34 cellular contexts compared by ENCODE assay signal in genomic region chr1:237050185-237050584, GRCh38. TPM values are rescaled to one million over a fixed set of nuclear protein-coding genes. Genes with fewer than 3 reads are reported as not detected.
"Had no signal": no experiment of that assay in that cellular context is flagged by ENCODE, and none has a peak within 500 bp of the region (broad histone marks: within the 10 kb centered on the region; RNA-seq: fewer than 3 reads in every experiment).

No MANE protein-coding gene starts in this region.

- H3K4me1 ChIP-seq: adrenal gland, body of pancreas, colonic mucosa, left lung, spleen, tibial nerve, uterus had no signal

- H3K36me3 Mint-ChIP-seq: activated naive CD8-positive, alpha-beta T cell treated with anti-CD3 and anti-CD28 coated beads for 36 hours; mesothelial cell of epicardium; naive B cell had no signal

- H3K9me3 ChIP-seq: adrenal gland, body of pancreas, colonic mucosa, gastroesophageal sphincter, left lung, ovary, spleen, tibial nerve had no signal

- H3K27ac ChIP-seq: adrenal gland, body of pancreas, colonic mucosa, gastroesophageal sphincter, left lung, ovary, spleen, tibial nerve, uterus, VCaP had no signal

- DNase-seq: activated CD4-positive, alpha-beta T cell treated with anti-CD3 and anti-CD28 coated beads for 4 hours; activated CD4-positive, alpha-beta T cell treated with anti-CD3 and anti-CD28 coated beads, Interleukin-2, amount 50 U/mL, for 4 hours; activated effector memory CD4-positive, alpha-beta T cell treated with Interleukin-2 at 50 U/mL for 16 hours; activated naive CD4-positive, alpha-beta T cell treated with Interleukin-2 at 50 U/mL for 16 hours; activated naive CD8-positive, alpha-beta T cell treated with anti-CD3 and anti-CD28 coated beads for 36 hours; adrenal gland; aorta; body of pancreas; cerebellar nuclear complex; colonic mucosa; effector memory CD4-positive, alpha-beta T cell; erythroblast; head of caudate nucleus; kidney glomerular epithelial cell; left lung; naive B cell; ovary; spleen; stimulated activated naive CD4-positive, alpha-beta T cell; SW 1271; T-helper 9 cell; uterus had no signal

- H3K27ac Mint-ChIP-seq: activated naive CD8-positive, alpha-beta T cell treated with anti-CD3 and anti-CD28 coated beads for 36 hours; mesothelial cell of epicardium; naive B cell; progenitor cell of endocrine pancreas; T-helper 1 cell treated with Interleukin-12 subunit alpha and Interleukin-12 subunit beta and Interleukin-4 antibody, amounts not matched to agents 30 μg/mL and 1 μg/mL, for 36 hours had no signal

- H3K9me3 Mint-ChIP-seq: activated naive CD8-positive, alpha-beta T cell treated with anti-CD3 and anti-CD28 coated beads for 36 hours; mesothelial cell of epicardium; T-helper 1 cell treated with Interleukin-12 subunit alpha and Interleukin-12 subunit beta and Interleukin-4 antibody, amounts not matched to agents 30 μg/mL and 1 μg/mL, for 36 hours had no signal

- H3K4me3 ChIP-seq: adrenal gland, body of pancreas, colonic mucosa, gastroesophageal sphincter, left lung, ovary, spleen, tibial nerve, uterus had no signal

- ATAC-seq: body of pancreas, gastroesophageal sphincter, left lung had no signal

- H3K27me3 ChIP-seq: colonic mucosa, gastroesophageal sphincter, ovary had no signal

- H3K4me3 Mint-ChIP-seq: activated naive CD8-positive, alpha-beta T cell treated with anti-CD3 and anti-CD28 coated beads for 36 hours; mesothelial cell of epicardium; naive B cell; T-helper 1 cell treated with Interleukin-12 subunit alpha and Interleukin-12 subunit beta and Interleukin-4 antibody, amounts not matched to agents 30 μg/mL and 1 μg/mL, for 36 hours had no signal

- H3K4me1 Mint-ChIP-seq: activated naive CD8-positive, alpha-beta T cell treated with anti-CD3 and anti-CD28 coated beads for 36 hours; naive B cell had no signal

- H3K36me3 ChIP-seq: adrenal gland, colonic mucosa, gastroesophageal sphincter, left lung, ovary, spleen, tibial nerve, uterus had no signal

RNA-seq across cellular contexts. Expression of gene RYR2, which starts 8.2 kb away (rescaled TPM):
- total RNA-seq: activated naive CD8-positive, alpha-beta T cell treated with anti-CD3 and anti-CD28 coated beads for 36 hours; fibroblast of villous mesenchyme had no signal

RNA-seq across cellular contexts. Expression of gene MT1HL1, which starts 45.9 kb away (rescaled TPM):
- total RNA-seq: activated naive CD8-positive, alpha-beta T cell treated with anti-CD3 and anti-CD28 coated beads for 36 hours; adrenal gland; aorta; body of pancreas; colonic mucosa; dermis microvascular lymphatic vessel endothelial cell; fibroblast of lung; fibroblast of villous mesenchyme; gastroesophageal sphincter; left lung; lung microvascular endothelial cell; mesothelial cell of epicardium; ovary; progenitor cell of endocrine pancreas; spleen; temporal lobe; tibial nerve; uterus had no signal
- polyA plus RNA-seq: adrenal gland, aorta, fibroblast of lung, neural cell, ovary, spleen had no signal
